ENCODE assay signal across 13 cellular contexts in genomic region chr16:67964477-67965131, GRCh38. TPM values are rescaled to one million over a fixed set of nuclear protein-coding genes. Genes with fewer than 3 reads are reported as not detected.
DNase-seq lines count a peak whose midpoint lies in the region; ATAC-seq, FAIRE-seq and TF ChIP-seq lines count a peak whose summit lies in the region.
"Had no signal": no experiment of that assay in that cellular context is flagged by ENCODE, and none has a peak within 500 bp of the region (broad histone marks: within the 10 kb centered on the region; RNA-seq: fewer than 3 reads in every experiment).

No MANE protein-coding gene starts in this region.

- H3K79me1 ChIP-seq in trophoblast cell (ENCODE audit: low read length) = peaks cover 30% of the 10 kb centered on the region

- no peak overlapping the region for H2AK5ac ChIP-seq in trophoblast cell (ENCODE audit: low read length)

- no peak overlapping the region for H4K12ac ChIP-seq in trophoblast cell (ENCODE audit: low read depth, low read length)

- H3K27me3 Mint-ChIP-seq in CD4-positive, alpha-beta T cell = no peaks in the 10 kb centered on the region
- H3K27me3 Mint-ChIP-seq in HFFc6 (ENCODE audit: insufficient read depth) (peaks cover 3% of the 10 kb centered on the region; the same call in 1 of the 2 replicates), Calu3 (ENCODE audit: unreplicated experiment) (no peaks in the 10 kb centered on the region)
- H3K27me3 Mint-ChIP-seq: memory B cell had no signal

- H3K14ac ChIP-seq in trophoblast cell (ENCODE audit: low read length) = peak overlapping the region; percentile 20

- no peak overlapping the region for H4K91ac ChIP-seq in trophoblast cell (ENCODE audit: low read depth, low read length)

- H2BK12ac ChIP-seq in trophoblast cell (ENCODE audit: low read length) = no peak overlapping the region

- H3K18ac ChIP-seq in trophoblast cell (ENCODE audit: low read length) = peak overlapping the region; percentile 51

- CTCF ChIA-PET in CD4-positive, alpha-beta T cell (lab: Charles Lee) = no interaction called here
- CTCF ChIA-PET in Calu3 (lab: Charles Lee) = no interaction called here

- intact Hi-C loops in CD4-positive, alpha-beta T cell (cut with DNase I, micrococcal nuclease) = no loop called here
- intact Hi-C loops in esophagus muscularis mucosa (cut with DNase I) = no loop called here
- intact Hi-C loops in Calu3 (cut with micrococcal nuclease; ENCODE audit: unreplicated experiment) = no loop called here

- no peak for FAIRE-seq in RCC 7860 (lab: Jason Lieb, UNC)

- no peak for DNase-seq in CD4-positive, alpha-beta T cell
- DNase-seq in HFFc6 (no peak), esophagus muscularis mucosa (ENCODE audit: extremely low spot score) (no peak), trophoblast cell (no peak), RCC 7860 (ENCODE audit: low spot score) (no peak), superior temporal gyrus (ENCODE audit: extremely low spot score) (no peak), Calu3 (no peak)
- DNase-seq: dorsolateral prefrontal cortex; Kasumi-1; stimulated activated naive CD8-positive, alpha-beta T cell treated with anti-CD3 and anti-CD28 coated beads, Interleukin-15, Interleukin-2, amounts not matched to agents 100 U/mL and 50 U/mL, for 24 hours had no signal

- TF ChIP-seq CTCF in CD4-positive, alpha-beta T cell (IDR thresholded peaks at IDR 0.05) = no peak
- TF ChIP-seq CTCF in HFFc6 (IDR thresholded peaks at IDR 0.05) = no peak
- no peak for TF ChIP-seq CTCF in esophagus muscularis mucosa (IDR thresholded peaks at IDR 0.05)
- TF ChIP-seq CTCF in Calu3 (IDR thresholded peaks at IDR 0.05; ENCODE audit: unreplicated experiment) = no peak

- peaks cover 75 to 91% (median 88%) of the 10 kb centered on the region in 4 donors for H3K4me1 ChIP-seq in esophagus muscularis mucosa
- peaks cover 28 to 29% of the 10 kb centered on the region in 2 experiments for H3K4me1 ChIP-seq in trophoblast cell (ENCODE audit: control insufficient read depth in 1 of 2, insufficient read depth in 2 of 2, low read length in 2 of 2)

- H4K8ac ChIP-seq in trophoblast cell (ENCODE audit: low read depth, low read length) = no peak overlapping the region

- no peak overlapping the region for H3K9ac ChIP-seq in trophoblast cell (ENCODE audit: low read length)

- H3K4me3 Mint-ChIP-seq in CD4-positive, alpha-beta T cell = peak overlapping the region; percentile 54
- H3K4me3 Mint-ChIP-seq in HFFc6 = peak overlapping the region; percentile 100
- H3K4me3 Mint-ChIP-seq in Calu3 (ENCODE audit: low read depth, unreplicated experiment) = no peak overlapping the region
- H3K4me3 Mint-ChIP-seq: memory B cell had no signal

- H3K79me2 ChIP-seq in trophoblast cell (ENCODE audit: control insufficient read depth, insufficient read depth, low read length, poor library complexity) = peaks cover 29% of the 10 kb centered on the region

- peaks cover 28 to 39% (median 35%) of the 10 kb centered on the region in 4 donors for H3K36me3 ChIP-seq in esophagus muscularis mucosa
- peaks cover 49 to 60% of the 10 kb centered on the region in 2 experiments for H3K36me3 ChIP-seq in trophoblast cell (ENCODE audit: control insufficient read depth in 1 of 2, insufficient read depth in 2 of 2, low read length in 2 of 2)

- BruUV-seq in Calu3 (replicated peaks; lab: Mats Ljungman, UMichigan) = no TSS peak

- no peak overlapping the region for H3K4me2 ChIP-seq in trophoblast cell (ENCODE audit: low read length)

- H3K4me1 Mint-ChIP-seq in CD4-positive, alpha-beta T cell (ENCODE audit: low read depth) = peaks cover 24% of the 10 kb centered on the region
- H3K4me1 Mint-ChIP-seq in HFFc6 (ENCODE audit: low read depth) = peaks cover 72% of the 10 kb centered on the region
- peaks cover 19% of the 10 kb centered on the region for H3K4me1 Mint-ChIP-seq in Calu3 (ENCODE audit: low read depth, unreplicated experiment)

- H3K27me3 ChIP-seq in CD4-positive, alpha-beta T cell (ENCODE audit: control insufficient read depth, insufficient read depth, low read length) = no peaks in the 10 kb centered on the region
- H3K27me3 ChIP-seq in esophagus muscularis mucosa (no peaks in the 10 kb centered on the region), trophoblast cell (ENCODE audit: insufficient read depth, low read length) (no peaks in the 10 kb centered on the region)

- ATAC-seq in CD4-positive, alpha-beta T cell (ENCODE audit: poor library complexity) = no peak
- ATAC-seq: stimulated activated naive CD8-positive, alpha-beta T cell treated with anti-CD3 and anti-CD28 coated beads, Interleukin-15, Interleukin-2, amounts not matched to agents 100 U/mL and 50 U/mL, for 24 hours had no signal

- no peak for TF ChIP-seq POLR2A in esophagus muscularis mucosa (IDR thresholded peaks at IDR 0.05; ENCODE audit: low read depth)

- no peak overlapping the region for H2BK5ac ChIP-seq in trophoblast cell (ENCODE audit: low read depth, low read length, poor library complexity)

- POLR2A ChIA-PET in CD4-positive, alpha-beta T cell (lab: Charles Lee) = interaction anchor here (1.0 to 2.1 kb wide), 2 partner anchors 20 to 29 kb away, joined by 3 to 8 read pairs; no protein-coding TSS in a partner anchor

- no peak for TF ChIP-seq EP300 in esophagus muscularis mucosa (IDR thresholded peaks at IDR 0.05)

- no peak overlapping the region for H3K27ac Mint-ChIP-seq in CD4-positive, alpha-beta T cell
- H3K27ac Mint-ChIP-seq in HFFc6 (peak overlapping the region; percentile 42), Calu3 (ENCODE audit: unreplicated experiment) (no peak overlapping the region)

- WGBS in esophagus muscularis mucosa = 81% methylated on average over 6 of the region's 6 CpGs
- no CpG with 5 or more reads among the region's 6 CpGs for WGBS in trophoblast cell (ENCODE audit: extremely low coverage, insufficient coverage, insufficient read length)

- H3K27ac ChIP-seq in CD4-positive, alpha-beta T cell (ENCODE audit: low read depth, low read length) = no peak overlapping the region
- H3K27ac ChIP-seq in esophagus muscularis mucosa (replicated peaks in 1 of 4) = peak overlapping the region; percentile 96 to 100 (median 98)
- H3K27ac ChIP-seq in trophoblast cell (ENCODE audit: low read depth, low read length) = no peak overlapping the region
- H3K27ac ChIP-seq: SK-N-MC had no signal

- H2BK120ac ChIP-seq in trophoblast cell (ENCODE audit: insufficient read depth, low read length, poor library complexity) = no peak overlapping the region

- no peak overlapping the region for H2AFZ ChIP-seq in trophoblast cell (ENCODE audit: insufficient read depth, low read length, poor library complexity)

- H3K23ac ChIP-seq in trophoblast cell (ENCODE audit: low read length) = peak overlapping the region; percentile 9

- H3K4ac ChIP-seq in trophoblast cell (ENCODE audit: low read depth, low read length) = peak overlapping the region; percentile 3

- peak overlapping the region in 1 of 4 donors; percentile 4 for H3K4me3 ChIP-seq in esophagus muscularis mucosa
- peak overlapping the region; percentile 8 for H3K4me3 ChIP-seq in trophoblast cell (ENCODE audit: low read depth, low read length)
- H3K4me3 ChIP-seq: SK-N-MC had no signal

- peaks cover 17% of the 10 kb centered on the region for H3K36me3 Mint-ChIP-seq in CD4-positive, alpha-beta T cell (ENCODE audit: low read depth)
- H3K36me3 Mint-ChIP-seq in HFFc6 (ENCODE audit: low read depth) (peaks cover 56% of the 10 kb centered on the region), Calu3 (ENCODE audit: insufficient read depth, unreplicated experiment) (peaks cover 38% of the 10 kb centered on the region)

- H3K9me3 Mint-ChIP-seq in CD4-positive, alpha-beta T cell = no peaks in the 10 kb centered on the region
- H3K9me3 Mint-ChIP-seq in HFFc6 (no peaks in the 10 kb centered on the region), Calu3 (ENCODE audit: low read depth, unreplicated experiment) (no peaks in the 10 kb centered on the region)
- H3K9me3 Mint-ChIP-seq: memory B cell had no signal

- H3K9me3 ChIP-seq in CD4-positive, alpha-beta T cell (ENCODE audit: control insufficient read depth, low read length) = no peaks in the 10 kb centered on the region
- no peaks in the 10 kb centered on the region for H3K9me3 ChIP-seq in esophagus muscularis mucosa
- H3K9me3 ChIP-seq in trophoblast cell (ENCODE audit: insufficient read depth, low read depth, low read length) = peaks cover 2% of the 10 kb centered on the region

RNA-seq across cellular contexts. Expression of gene SLC12A4, which starts 3.8 kb away (rescaled TPM):
- 10 to 100 TPM; 15.1 to 17.7 TPM for total RNA-seq in CD4-positive, alpha-beta T cell
- 100 to 1,000 TPM in 1 of 6 experiments, 10 to 100 TPM in 5; 89.8 to 113 (median 98.9) TPM for total RNA-seq in HFFc6 (2021; fragmentation: NEBNext Ultra II Directional; extraction: Animal tissue kit (Norgen Biotek cat#: 25700))
- total RNA-seq in esophagus muscularis mucosa = 100 to 1,000 TPM in 1 of 4 donors, 10 to 100 TPM in 3; 65.8 to 142 (median 81.3) TPM
- polyA plus RNA-seq in trophoblast cell (2013) = 65.8 and 67.9 TPM in 2 replicates
- total RNA-seq in Calu3 (2022) = 31.7 and 38.0 TPM in 2 replicates

RNA-seq across cellular contexts. Expression of gene DPEP3, which starts 15.7 kb away (rescaled TPM):
- total RNA-seq in CD4-positive, alpha-beta T cell = under 1 TPM; 0.53 to 0.63 TPM
- not detected for total RNA-seq in HFFc6 (2021; fragmentation: NEBNext Ultra II Directional; extraction: Animal tissue kit (Norgen Biotek cat#: 25700))
- under 1 TPM in 1 of 4 donors, not detected in 3; 0.17 TPM for total RNA-seq in esophagus muscularis mucosa
- polyA plus RNA-seq in trophoblast cell (2013) = 0.03 and 0.06 TPM in 2 replicates
- not detected in 2 replicates for total RNA-seq in Calu3 (2022)
- polyA plus RNA-seq: BJ had no signal

RNA-seq across cellular contexts. Expression of gene LCAT, which starts 20.7 kb away (rescaled TPM):
- total RNA-seq in CD4-positive, alpha-beta T cell = 1 to 10 TPM; 5.9 to 6.3 TPM
- total RNA-seq in HFFc6 (2021; fragmentation: NEBNext Ultra II Directional; extraction: Animal tissue kit (Norgen Biotek cat#: 25700)) = 10 to 100 TPM; 17.6 to 21.8 (median 19.8) TPM
- total RNA-seq in esophagus muscularis mucosa (10 to 100 TPM; 13.9 to 43.1 (median 22.0) TPM), Calu3 (2022) (14.7 and 15.2 TPM in 2 replicates)
- 21.7 and 21.9 TPM in 2 replicates for polyA plus RNA-seq in trophoblast cell (2013)

RNA-seq across cellular contexts. Expression of gene PSMB10, which starts 28.0 kb away (rescaled TPM):
- total RNA-seq in CD4-positive, alpha-beta T cell = 10 to 100 TPM; 68.7 to 71.6 TPM
- total RNA-seq in HFFc6 (2021; fragmentation: NEBNext Ultra II Directional; extraction: Animal tissue kit (Norgen Biotek cat#: 25700)) = 10 to 100 TPM; 36.3 to 49.7 (median 40.0) TPM
- total RNA-seq in esophagus muscularis mucosa = 10 to 100 TPM; 17.2 to 51.6 (median 36.1) TPM
- 12.5 and 14.2 TPM in 2 replicates for polyA plus RNA-seq in trophoblast cell (2013)
- total RNA-seq in Calu3 (2022) = 79.3 and 103 TPM in 2 replicates

RNA-seq across cellular contexts. Expression of gene CTRL, which starts 32.9 kb away (rescaled TPM):
- total RNA-seq in CD4-positive, alpha-beta T cell = 10 to 100 TPM; 18.3 to 19.5 TPM
- total RNA-seq in HFFc6 (2021; fragmentation: NEBNext Ultra II Directional; extraction: Animal tissue kit (Norgen Biotek cat#: 25700)) = under 1 TPM; 0.25 to 0.63 (median 0.43) TPM
- 1 to 10 TPM in 1 of 4 donors, under 1 TPM in 2, not detected in 1; 0.80 to 1.1 (median 0.99) TPM for total RNA-seq in esophagus muscularis mucosa
- polyA plus RNA-seq in trophoblast cell (2013) = 0.34 and 0.42 TPM in 2 replicates
- 2.6 and 3.4 TPM in 2 replicates for total RNA-seq in Calu3 (2022)

Comparison
In these comparisons a context has a peak if more than half of its experiments do, and no peak if none do; other contexts are left out.
1. H3K27ac ChIP-seq: peak in esophagus muscularis mucosa (4 of 4); none in CD4-positive, alpha-beta T cell (single experiment) and trophoblast cell (single experiment).